Comparison of ENCODE assay signal across 8 cellular contexts in genomic region chr20:46627251-46627650, GRCh38. TPM values are rescaled to one million over a fixed set of nuclear protein-coding genes. Genes with fewer than 3 reads are reported as not detected.
"Had no signal": no experiment of that assay in that cellular context is flagged by ENCODE, and none has a peak within 500 bp of the region (broad histone marks: within the 10 kb centered on the region; RNA-seq: fewer than 3 reads in every experiment).

No MANE protein-coding gene starts in this region.

- DNase-seq: H7 had no signal

- H3K4me2 ChIP-seq: GM23338 had no signal

- H3K4me1 Mint-ChIP-seq: IgD-negative memory B cell had no signal

- H3K9me3 ChIP-seq: HAP-1 had no signal

- H3K4me3 ChIP-seq: GM23338, HAP-1 had no signal

- ATAC-seq: GM23338, HCT116 had no signal

- H3K27ac Mint-ChIP-seq: GM23338, IgD-negative memory B cell had no signal

- H3K36me3 ChIP-seq: HAP-1 had no signal

- FAIRE-seq: H1, HTR-8/SVneo had no signal

- H3K4me1 ChIP-seq: HAP-1 had no signal

- H2AFZ ChIP-seq: GM23338 had no signal

- H3K4me3 Mint-ChIP-seq: GM23338, IgD-negative memory B cell had no signal

RNA-seq across cellular contexts. Expression of gene SLC13A3, which starts 24.0 kb away (rescaled TPM):
- total RNA-seq: HT-29 had no signal
- polyA plus RNA-seq: IgD-negative memory B cell had no signal
